22 cellular contexts compared by ENCODE assay signal in the genomic region with DNA sequence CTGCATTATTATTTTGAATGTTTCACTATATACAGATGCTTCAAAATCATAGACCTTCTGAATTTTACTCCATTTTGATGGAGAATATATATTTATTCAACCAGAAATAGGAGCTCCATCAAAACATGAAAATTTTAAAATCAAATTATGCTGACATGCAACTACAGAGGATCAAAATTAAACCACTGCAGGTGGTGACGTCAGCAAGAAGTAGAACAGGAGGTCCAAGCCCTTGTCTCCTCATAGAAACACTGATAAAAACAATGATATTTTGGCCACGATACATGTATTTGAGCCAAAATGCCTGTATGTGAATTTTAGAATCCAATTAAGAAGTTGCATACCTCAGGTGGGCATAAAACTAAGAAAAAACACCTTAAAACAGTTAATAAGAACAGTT.
DNase-seq lines count a peak whose midpoint lies in the region; ATAC-seq, FAIRE-seq and TF ChIP-seq lines count a peak whose summit lies in the region.
"Had no signal": no experiment of that assay in that cellular context is flagged by ENCODE, and none has a peak within 500 bp of the region (broad histone marks: within the 10 kb centered on the region; RNA-seq: fewer than 3 reads in every experiment).

No MANE protein-coding gene starts in this region.

- TF ChIP-seq RAD21 in A549 (conservative IDR thresholded peaks at IDR 0.05 in 1 of 2, IDR thresholded peaks at IDR 0.05 in 1 of 2): no peak
- no peak for TF ChIP-seq RAD21 in H1 (IDR thresholded peaks at IDR 0.05 in 1 of 2, conservative IDR thresholded peaks at IDR 0.05 in 1 of 2; ENCODE audit: low read depth in 2 of 2, low read length in 2 of 2)

- H3K27me3 Mint-ChIP-seq in GM23338 (ENCODE audit: insufficient read depth, low read depth, poor library complexity): no peaks in the 10 kb centered on the region
- H3K27me3 Mint-ChIP-seq: B cell; CD4-positive, alpha-beta T cell had no signal

- 1% methylated on average over 2 of the region's 2 CpGs for WGBS in A549 (ENCODE audit: missing lambda C conversion rate)
- WGBS in H1 (ENCODE audit: extremely low coverage in 1 of 2, insufficient coverage in 1 of 2, insufficient read length in 1 of 2, insufficient replicate concordance in 2 of 2, low coverage in 1 of 2, low lambda C conversion rate in 2 of 2, missing lambda C conversion rate in 1 of 2), 2 experiments: 77% methylated on average over 2 of the region's 2 CpGs; no CpG with 5 or more reads in 1 of the 2 experiments

- H3K4ac ChIP-seq in H1 (replicated peaks; ENCODE audit: insufficient read length, low read depth, low read length): no peak overlapping the region

- no peak overlapping the region for H3K27ac Mint-ChIP-seq in GM23338
- H3K27ac Mint-ChIP-seq: B cell; CD4-positive, alpha-beta T cell; CD8-positive, alpha-beta T cell had no signal

- no peak for TF ChIP-seq EP300 in A549 (IDR thresholded peaks at IDR 0.05)
- TF ChIP-seq EP300 in H1 (IDR thresholded peaks at IDR 0.05; ENCODE audit: borderline replicate concordance in 1 of 2, low read depth in 2 of 2, low read length in 2 of 2): no peak

- TF ChIP-seq POLR2A in A549 (IDR thresholded peaks at IDR 0.05; ENCODE audit: low read length) (no peak), H1 (IDR thresholded peaks at IDR 0.05; ENCODE audit: control extremely low read depth in 1 of 2, low read depth in 2 of 2, low read length in 2 of 2) (no peak)

- no peaks in the 10 kb centered on the region for H3K79me1 ChIP-seq in H1 (ENCODE audit: low read depth, low read length)

- no peak overlapping the region for H3K14ac ChIP-seq in H1 (ENCODE audit: insufficient read length)

- H3K4me3 Mint-ChIP-seq in GM23338: no peak overlapping the region
- H3K4me3 Mint-ChIP-seq: B cell; CD4-positive, alpha-beta T cell; CD8-positive, alpha-beta T cell had no signal

- H2BK120ac ChIP-seq in H1 (replicated peaks; ENCODE audit: low read depth, low read length): no peak overlapping the region

- H3K4me1 Mint-ChIP-seq in GM23338: peaks cover 11% of the 10 kb centered on the region; the same call in 2 of the 3 replicates
- H3K4me1 Mint-ChIP-seq: B cell had no signal

- no peaks in the 10 kb centered on the region for H3F3A ChIP-seq in GM23338 (replicated peaks; ENCODE audit: low read depth)

- no peak overlapping the region for H4K5ac ChIP-seq in H1 (ENCODE audit: insufficient read length, low read depth, low read length)

- no peaks in the 10 kb centered on the region for H3K9me2 ChIP-seq in GM23338 (ENCODE audit: insufficient read depth)

- no peak overlapping the region for H2BK15ac ChIP-seq in H1 (ENCODE audit: low read length)

- POLR2A ChIA-PET in A549 (lab: Yijun Ruan, JAX): no interaction called here
- POLR2A ChIA-PET in H1 (lab: Charles Lee; ENCODE audit: partially characterized antibody): no interaction called here

- no peaks in the 10 kb centered on the region for H3K9me3 Mint-ChIP-seq in GM23338

- H3K4me2 ChIP-seq in A549 (no peak overlapping the region), GM23338 (no peak overlapping the region), H1 (ENCODE audit: insufficient read depth in 1 of 2, low read depth in 2 of 2, low read length in 2 of 2) (no peak overlapping the region)
- H3K4me2 ChIP-seq: BLaER1 treated with 17β-estradiol and CSF1 and Interleukin-3, amounts not matched to agents 10 nM and 100 nM had no signal

- H3K56ac ChIP-seq in H1 (replicated peaks; ENCODE audit: insufficient read length, low read depth, low read length): no peak overlapping the region

- H3K4me3 ChIP-seq in right atrium auricular region (no peak overlapping the region), A549 (no peak overlapping the region), GM23338 (no peak overlapping the region), H1 (ENCODE audit: extremely low read depth in 1 of 4, insufficient read depth in 2 of 4, low read depth in 3 of 4, low read length in 4 of 4) (no peak overlapping the region), WERI-Rb-1 (ENCODE audit: low read depth, low read length) (no peak overlapping the region)
- H3K4me3 ChIP-seq: BLaER1 treated with 17β-estradiol and CSF1 and Interleukin-3, amounts not matched to agents 10 nM and 100 nM had no signal

- H2BK12ac ChIP-seq in H1 (ENCODE audit: low read depth, low read length): no peak overlapping the region

- H3K36me3 ChIP-seq in right atrium auricular region (no peaks in the 10 kb centered on the region), GM23338 (ENCODE audit: insufficient read depth) (no peaks in the 10 kb centered on the region), H1 (ENCODE audit: control insufficient read depth in 2 of 4, insufficient read depth in 4 of 4, low read length in 3 of 4) (no peaks in the 10 kb centered on the region), WERI-Rb-1 (no peaks in the 10 kb centered on the region)
- H3K36me3 ChIP-seq: BLaER1 treated with 17β-estradiol and CSF1 and Interleukin-3, amounts not matched to agents 10 nM and 100 nM had no signal

- CTCF ChIA-PET in A549 (lab: Yijun Ruan, JAX) (no interaction called here), H1 (lab: Charles Lee; ENCODE audit: partially characterized antibody) (no interaction called here)

- no peak overlapping the region for H2AK5ac ChIP-seq in H1 (ENCODE audit: low read depth, low read length)

- H3K9me3 ChIP-seq in right atrium auricular region (peaks cover 0 to 8% of the 10 kb centered on the region in 2 donors), A549 (no peaks in the 10 kb centered on the region), H1 (ENCODE audit: insufficient read depth in 2 of 2, low read depth in 1 of 2, low read length in 1 of 2) (no peaks in the 10 kb centered on the region), WERI-Rb-1 (ENCODE audit: severe bottlenecking) (no peaks in the 10 kb centered on the region)
- H3K9me3 ChIP-seq: Caco-2 had no signal

- no peak overlapping the region for H3K23ac ChIP-seq in H1 (ENCODE audit: insufficient read length)

- FAIRE-seq in A549 (lab: Jason Lieb, UNC) (no peak), H1 (lab: Jason Lieb, UNC) (no peak)
- FAIRE-seq: D721Med, GM12891, GM18507 had no signal

- H2BK20ac ChIP-seq in H1 (ENCODE audit: low read length): no peak overlapping the region

- intact Hi-C loops in Right ventricle myocardium superior (cut with DNase I): no loop called here

- no peak overlapping the region for H2BK5ac ChIP-seq in H1 (ENCODE audit: low read depth, low read length)

- no peaks in the 10 kb centered on the region for H3K27me3 ChIP-seq in right atrium auricular region
- H3K27me3 ChIP-seq in GM23338 (ENCODE audit: insufficient read depth): no peaks in the 10 kb centered on the region
- no peaks in the 10 kb centered on the region; a peak in 1 of 7 replicates for H3K27me3 ChIP-seq in H1 (replicated peaks in 1 of 4; ENCODE audit: control insufficient read depth in 3 of 4, extremely low read depth in 1 of 4, insufficient read depth in 3 of 4, low read length in 3 of 4)
- H3K27me3 ChIP-seq in WERI-Rb-1 (ENCODE audit: insufficient read depth, low read depth, severe bottlenecking): no peaks in the 10 kb centered on the region
- H3K27me3 ChIP-seq: BLaER1 treated with 17β-estradiol and CSF1 and Interleukin-3, amounts not matched to agents 10 nM and 100 nM had no signal

- no peaks in the 10 kb centered on the region for H3K23me2 ChIP-seq in H1 (ENCODE audit: low read depth, low read length)

- ATAC-seq in Right ventricle myocardium superior (ENCODE audit: poor library complexity) (no peak), A549 (no peak), GM23338 (no peak), GM18502 (IDR thresholded peaks at IDR 0.05; ENCODE audit: poor library complexity, unreplicated experiment) (no peak)
- ATAC-seq: CD8-positive, alpha-beta T cell had no signal

- H3K4me1 ChIP-seq in right atrium auricular region (peaks cover 0 to 34% of the 10 kb centered on the region in 2 donors), A549 (no peaks in the 10 kb centered on the region), GM23338 (ENCODE audit: insufficient read depth) (peaks cover 4% of the 10 kb centered on the region; the same call in 1 of the 2 replicates), H1 (replicated peaks in 1 of 4; ENCODE audit: control insufficient read depth in 3 of 4, insufficient read depth in 4 of 4, low read length in 3 of 4) (peaks cover 0 to 7% (median 2%) of the 10 kb centered on the region in 4 experiments; a peak in 3 of 7 replicates)
- H3K4me1 ChIP-seq: Caco-2 had no signal

- H3K36me3 Mint-ChIP-seq in GM23338 (ENCODE audit: low read depth): no peaks in the 10 kb centered on the region
- H3K36me3 Mint-ChIP-seq: CD8-positive, alpha-beta T cell had no signal

- no peak overlapping the region for H4K8ac ChIP-seq in H1 (ENCODE audit: extremely low read depth, insufficient read depth, low read length)

- H3K79me2 ChIP-seq in GM23338 (replicated peaks; ENCODE audit: insufficient read depth) (no peaks in the 10 kb centered on the region), H1 (ENCODE audit: control insufficient read depth in 1 of 2, insufficient read depth in 2 of 2, low read length in 2 of 2) (no peaks in the 10 kb centered on the region)

- H2AFZ ChIP-seq in GM23338 (peak overlapping the region; percentile 52; the same call in 1 of the 2 replicates), H1 (ENCODE audit: low read length) (0 out of 2 replicates have a peak overlapping the region, but pooled peaks have one; percentile 48)

- no peaks in the 10 kb centered on the region for H4K20me1 ChIP-seq in GM23338 (replicated peaks; ENCODE audit: insufficient read depth)
- no peaks in the 10 kb centered on the region for H4K20me1 ChIP-seq in H1 (replicated peaks in 1 of 2; ENCODE audit: control insufficient read depth in 1 of 2, insufficient read depth in 2 of 2, low read length in 2 of 2)
- H4K20me1 ChIP-seq: BLaER1 treated with 17β-estradiol and CSF1 and Interleukin-3, amounts not matched to agents 10 nM and 100 nM had no signal

- TF ChIP-seq CTCF in right atrium auricular region (IDR thresholded peaks at IDR 0.05) (no peak), A549 (IDR thresholded peaks at IDR 0.05) (no peak), GM23338 (conservative IDR thresholded peaks at IDR 0.05; ENCODE audit: low read depth in 2 of 2) (no peak), H1 (IDR thresholded peaks at IDR 0.05; ENCODE audit: control extremely low read depth in 1 of 3, insufficient read depth in 1 of 3, low read depth in 1 of 3, low read length in 3 of 3) (no peak), WERI-Rb-1 (IDR thresholded peaks at IDR 0.05; ENCODE audit: low read depth, low read length) (no peak)

- H3K18ac ChIP-seq in H1 (ENCODE audit: extremely low read depth, low read length): no peak overlapping the region

- no peak overlapping the region for H3K9ac ChIP-seq in H1 (replicated peaks in 1 of 4; ENCODE audit: extremely low read depth in 1 of 4, low read depth in 3 of 4, low read length in 3 of 4)
- H3K9ac ChIP-seq: BLaER1 treated with 17β-estradiol and CSF1 and Interleukin-3, amounts not matched to agents 10 nM and 100 nM had no signal

- DNase-seq in right atrium auricular region (ENCODE audit: low spot score): no peak
- no peak for DNase-seq in Right ventricle myocardium superior
- no peak for DNase-seq in A549 (ENCODE audit: low read depth in 1 of 2, low spot score in 1 of 2)
- no peak for DNase-seq in GM23338 (ENCODE audit: low spot score)
- no peak for DNase-seq in H1 (ENCODE audit: low read depth in 1 of 2, low spot score in 2 of 2)
- DNase-seq in mucosa of gallbladder (ENCODE audit: low spot score): no peak
- DNase-seq in WERI-Rb-1: no peak
- DNase-seq: 8988T; AML-193; Caco-2; Calu3; CD4-positive, alpha-beta T cell; CD8-positive, alpha-beta T cell; DMS79 treated with DMSO at 0.1 percent for 48 hours; GF-D8 had no signal

- peak overlapping the region; percentile 44 to 84 for H3K27ac ChIP-seq in right atrium auricular region
- H3K27ac ChIP-seq in A549: no peak overlapping the region
- no peak overlapping the region for H3K27ac ChIP-seq in GM23338 (ENCODE audit: low read depth)
- no peak overlapping the region for H3K27ac ChIP-seq in H1 (ENCODE audit: low read depth, low read length)
- no peak overlapping the region for H3K27ac ChIP-seq in WERI-Rb-1
- H3K27ac ChIP-seq: BLaER1 treated with 17β-estradiol and CSF1 and Interleukin-3, amounts not matched to agents 10 nM and 100 nM; C4-2B had no signal

- H4K91ac ChIP-seq in H1 (replicated peaks; ENCODE audit: insufficient read length, low read length): no peak overlapping the region

Comparison
In these comparisons a context has a peak if more than half of its experiments do, and no peak if none do; other contexts are left out.
1. H3K27ac ChIP-seq: peak in right atrium auricular region (2 of 2); none in A549 (0 of 2), GM23338 (single experiment), H1 (single experiment) and WERI-Rb-1 (single experiment).